In the genomic region with DNA sequence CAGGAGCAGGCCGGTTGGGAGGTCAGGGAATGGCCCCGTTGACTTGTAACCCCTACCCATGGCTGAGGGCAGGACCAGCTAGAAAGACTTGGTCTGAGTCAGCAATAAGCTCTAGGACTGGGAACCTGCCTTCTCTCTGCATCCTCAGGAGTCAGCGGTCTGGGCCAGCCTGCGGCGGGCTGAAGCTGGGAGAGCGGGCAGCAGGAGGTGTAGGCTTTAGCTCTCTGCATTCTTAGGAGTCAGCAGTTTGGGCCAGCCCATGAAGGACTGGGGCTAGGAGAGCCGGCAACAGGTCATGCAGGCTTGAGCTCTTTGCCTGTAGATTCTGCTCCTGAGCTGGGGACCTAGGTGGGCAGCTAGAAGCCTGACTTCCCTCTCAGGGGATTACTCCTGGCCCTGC, we compare ENCODE assay signal across 30 cellular contexts. TPM values are rescaled to one million over a fixed set of nuclear protein-coding genes. Genes with fewer than 3 reads are reported as not detected.
"Had no signal": no experiment of that assay in that cellular context is flagged by ENCODE, and none has a peak within 500 bp of the region (broad histone marks: within the 10 kb centered on the region; RNA-seq: fewer than 3 reads in every experiment).

No MANE protein-coding gene starts in this region.

- H3K27ac ChIP-seq: esophagus squamous epithelium, gastrocnemius medialis, sigmoid colon, SK-N-MC, testis, upper lobe of left lung, VCaP had no signal

- H3K4me1 ChIP-seq: esophagus squamous epithelium, gastrocnemius medialis, testis, upper lobe of left lung had no signal

- H3K4me2 ChIP-seq: smooth muscle cell had no signal

- H3K9me3 ChIP-seq: esophagus squamous epithelium, gastrocnemius medialis, sigmoid colon, testis, upper lobe of left lung had no signal

- H3K36me3 ChIP-seq: esophagus squamous epithelium, gastrocnemius medialis, sigmoid colon, upper lobe of left lung had no signal

- H3K4me3 Mint-ChIP-seq: activated CD4-positive, alpha-beta memory T cell treated with anti-CD3 and anti-CD28 coated beads, Interleukin-2, amount 10 ng/mL, durations not matched to agents 7 days and 5 days; activated CD4-positive, alpha-beta T cell treated with anti-CD3 and anti-CD28 coated beads, Interleukin-2, amount 10 ng/mL, durations not matched to agents 24 days and 14 days; activated naive CD4-positive, alpha-beta T cell treated with anti-CD3 and anti-CD28 coated beads for 36 hours; activated naive CD8-positive, alpha-beta T cell treated with anti-CD3 and anti-CD28 coated beads, Interleukin-2, amount 10 ng/mL, durations not matched to agents 7 days and 5 days; activated T-cell treated with anti-CD3 and anti-CD28 coated beads, Interleukin-2, amount 50 U/mL, for 24 hours; activated T-helper 17 cell treated with anti-CD3 and anti-CD28 coated beads, Interleukin-2, amount 50 U/mL, for 72 hours; dendritic cell treated with granulocyte-macrophage colony-stimulating factor and Interleukin-4, amounts not matched to agents 40 ng/mL and 50 ng/mL, for 4 days; naive B cell; neural crest cell had no signal

- ATAC-seq: activated CD4-positive, CD25-positive, alpha-beta regulatory T cell treated with anti-CD3 and anti-CD28 coated beads, Interleukin-2, amount 50 U/mL, for 24 hours; activated T-helper 17 cell treated with anti-CD3 and anti-CD28 coated beads, Interleukin-2, amount 50 U/mL, for 72 hours; gastrocnemius medialis; left cardiac atrium had no signal

- H3K36me3 Mint-ChIP-seq: activated naive CD8-positive, alpha-beta T cell treated with anti-CD3 and anti-CD28 coated beads, Interleukin-2, amount 10 ng/mL, durations not matched to agents 7 days and 5 days; naive B cell had no signal

- H3K27me3 ChIP-seq: gastrocnemius medialis, sigmoid colon, testis, upper lobe of left lung had no signal

- H3K4me1 Mint-ChIP-seq: activated CD4-positive, alpha-beta memory T cell treated with anti-CD3 and anti-CD28 coated beads, Interleukin-2, amount 10 ng/mL, durations not matched to agents 7 days and 5 days; activated CD4-positive, alpha-beta T cell treated with anti-CD3 and anti-CD28 coated beads, Interleukin-2, amount 10 ng/mL, durations not matched to agents 24 days and 14 days; activated naive CD8-positive, alpha-beta T cell treated with anti-CD3 and anti-CD28 coated beads, Interleukin-2, amount 10 ng/mL, durations not matched to agents 7 days and 5 days; activated T-helper 17 cell treated with anti-CD3 and anti-CD28 coated beads, Interleukin-2, amount 50 U/mL, for 72 hours; naive B cell had no signal

- H3K9me3 Mint-ChIP-seq: activated CD4-positive, alpha-beta memory T cell treated with anti-CD3 and anti-CD28 coated beads, Interleukin-2, amount 10 ng/mL, durations not matched to agents 7 days and 5 days; activated CD4-positive, alpha-beta T cell treated with anti-CD3 and anti-CD28 coated beads, Interleukin-2, amount 10 ng/mL, durations not matched to agents 24 days and 14 days; activated naive CD4-positive, alpha-beta T cell treated with anti-CD3 and anti-CD28 coated beads for 36 hours; activated naive CD8-positive, alpha-beta T cell treated with anti-CD3 and anti-CD28 coated beads, Interleukin-2, amount 10 ng/mL, durations not matched to agents 7 days and 5 days; activated T-cell treated with anti-CD3 and anti-CD28 coated beads, Interleukin-2, amount 50 U/mL, for 24 hours; activated T-helper 17 cell treated with anti-CD3 and anti-CD28 coated beads, Interleukin-2, amount 50 U/mL, for 72 hours; dendritic cell treated with granulocyte-macrophage colony-stimulating factor and Interleukin-4, amounts not matched to agents 40 ng/mL and 50 ng/mL, for 4 days; naive B cell; neural crest cell had no signal

- H3K27ac Mint-ChIP-seq: activated CD4-positive, alpha-beta memory T cell treated with anti-CD3 and anti-CD28 coated beads, Interleukin-2, amount 10 ng/mL, durations not matched to agents 7 days and 5 days; activated CD4-positive, alpha-beta T cell treated with anti-CD3 and anti-CD28 coated beads, Interleukin-2, amount 10 ng/mL, durations not matched to agents 24 days and 14 days; activated naive CD4-positive, alpha-beta T cell treated with anti-CD3 and anti-CD28 coated beads for 36 hours; activated naive CD8-positive, alpha-beta T cell treated with anti-CD3 and anti-CD28 coated beads, Interleukin-2, amount 10 ng/mL, durations not matched to agents 7 days and 5 days; activated T-cell treated with anti-CD3 and anti-CD28 coated beads, Interleukin-2, amount 50 U/mL, for 24 hours; activated T-helper 17 cell treated with anti-CD3 and anti-CD28 coated beads, Interleukin-2, amount 50 U/mL, for 72 hours; dendritic cell treated with granulocyte-macrophage colony-stimulating factor and Interleukin-4, amounts not matched to agents 40 ng/mL and 50 ng/mL, for 4 days; naive B cell had no signal

- DNase-seq: activated CD4-positive, alpha-beta memory T cell treated with anti-CD3 and anti-CD28 coated beads, Interleukin-2, amount 10 ng/mL, durations not matched to agents 7 days and 5 days; activated CD4-positive, alpha-beta T cell treated with anti-CD3 and anti-CD28 coated beads, Interleukin-2, amount 10 ng/mL, durations not matched to agents 24 days and 14 days; activated naive CD4-positive, alpha-beta T cell treated with anti-CD3 and anti-CD28 coated beads for 36 hours; activated naive CD8-positive, alpha-beta T cell treated with anti-CD3 and anti-CD28 coated beads, Interleukin-2, amount 10 ng/mL, durations not matched to agents 7 days and 5 days; activated T-cell treated with anti-CD3 and anti-CD28 coated beads, Interleukin-2, amount 50 U/mL, for 24 hours; amygdala; cerebellar nuclear complex; effector memory CD4-positive, alpha-beta T cell; esophagus squamous epithelium; gastrocnemius medialis; left cardiac atrium; mesendoderm; naive B cell; sigmoid colon; stimulated activated CD4-positive, alpha-beta T cell treated with anti-CD3 and anti-CD28 coated beads, Interleukin-4, amount 100 ng/mL, for 1 hour; stimulated activated naive CD4-positive, alpha-beta T cell; testis had no signal

- H3K4me3 ChIP-seq: esophagus squamous epithelium, gastrocnemius medialis, sigmoid colon, SK-N-MC, smooth muscle cell, testis, upper lobe of left lung had no signal

RNA-seq across cellular contexts. Expression of a gene that starts 6.4 kb away (rescaled TPM):
- total RNA-seq: activated CD4-positive, alpha-beta memory T cell treated with anti-CD3 and anti-CD28 coated beads, Interleukin-2, amount 10 ng/mL, durations not matched to agents 7 days and 5 days; activated CD4-positive, alpha-beta T cell treated with anti-CD3 and anti-CD28 coated beads, Interleukin-2, amount 10 ng/mL, durations not matched to agents 24 days and 14 days; activated naive CD4-positive, alpha-beta T cell treated with anti-CD3 and anti-CD28 coated beads for 36 hours; activated naive CD8-positive, alpha-beta T cell treated with anti-CD3 and anti-CD28 coated beads, Interleukin-2, amount 10 ng/mL, durations not matched to agents 7 days and 5 days; activated T-helper 17 cell treated with anti-CD3 and anti-CD28 coated beads, Interleukin-2, amount 50 U/mL, for 72 hours; endothelial cell of umbilical vein; esophagus squamous epithelium; left cardiac atrium; lower leg skin; neural crest cell; omental fat pad; posterior vena cava; T-helper 2 cell treated with Interferon-gamma antibody and Interleukin-4, amounts not matched to agents 100 ng/mL and 5 ng/mL, for 36 hours; upper lobe of left lung had no signal
- polyA plus RNA-seq: endothelial cell of umbilical vein had no signal
